In the genomic region with DNA sequence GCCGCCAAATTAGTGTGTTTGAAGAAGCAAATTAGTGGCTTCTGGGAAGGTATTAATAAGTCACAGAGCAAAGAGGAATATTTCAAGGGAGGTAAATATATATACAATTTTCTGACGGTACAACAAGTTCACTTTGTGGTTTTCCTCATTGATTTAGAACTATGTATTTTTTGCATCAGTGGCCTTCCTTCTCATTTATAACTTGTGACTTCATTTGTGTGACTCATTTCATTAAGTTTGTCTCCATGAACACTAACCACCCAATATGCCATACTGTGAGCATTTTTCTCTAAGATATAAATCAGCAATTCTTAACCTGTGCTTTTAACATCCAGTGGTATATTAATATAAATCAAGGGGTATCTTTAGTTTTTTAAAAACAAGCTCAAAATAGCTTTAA, we compare ENCODE assay signal across 26 cellular contexts. TPM values are rescaled to one million over a fixed set of nuclear protein-coding genes. Genes with fewer than 3 reads are reported as not detected.
A peak's percentile ranks its signal among the peaks of the same experiment; 100 is the strongest.
DNase-seq lines count a peak whose midpoint lies in the region; ATAC-seq, FAIRE-seq and TF ChIP-seq lines count a peak whose summit lies in the region.
"Had no signal": no experiment of that assay in that cellular context is flagged by ENCODE, and none has a peak within 500 bp of the region (broad histone marks: within the 10 kb centered on the region; RNA-seq: fewer than 3 reads in every experiment).

No MANE protein-coding gene starts in this region.

- DNase-seq in EL (peak; percentile 5), NCI-H526 treated with DMSO at 0.1 percent for 48 hours (lab: John Stamatoyannopoulos, UW) (peak; percentile 34), bronchial epithelial cell (ENCODE audit: low read depth) (peak; percentile 36), kidney tubule cell (ENCODE audit: low spot score) (peak; percentile 69), superior temporal gyrus (ENCODE audit: extremely low spot score) (no peak)
- DNase-seq: activated CD4-positive, alpha-beta T cell treated with anti-CD3 and anti-CD28 coated beads for 36 hours; activated gamma-delta T cell; activated T-cell treated with anti-CD3 and anti-CD28 coated beads, Interleukin-2, amount 50 U/mL, for 1 hour; AML-193; CD8-positive, alpha-beta memory T cell; colonic mucosa; DMS153; esophagus squamous epithelium; GF-D8; NCI-H1694 treated with DMSO at 0.1 percent for 48 hours; NCI-H69; stimulated activated CD8-positive, alpha-beta memory T cell treated with anti-CD3 and anti-CD28 coated beads, Interleukin-4, amount 100 ng/mL, for 48 hours; upper lobe of left lung had no signal

- H3K27me3 ChIP-seq in bronchial epithelial cell (ENCODE audit: control insufficient read depth, insufficient read depth, low read length) = no peaks in the 10 kb centered on the region
- H3K27me3 ChIP-seq: breast epithelium, colonic mucosa, esophagus squamous epithelium, upper lobe of left lung had no signal

- H3K36me3 ChIP-seq in bronchial epithelial cell (ENCODE audit: control insufficient read depth, insufficient read depth, low read length) = no peaks in the 10 kb centered on the region
- H3K36me3 ChIP-seq: breast epithelium, colonic mucosa, esophagus squamous epithelium, prostate gland, upper lobe of left lung had no signal

- FAIRE-seq in bronchial epithelial cell (lab: Jason Lieb, UNC) = no peak
- FAIRE-seq: A204.1, K562 had no signal

- ATAC-seq in GM18907 (IDR thresholded peaks at IDR 0.05; ENCODE audit: unreplicated experiment) = no peak
- no peak for ATAC-seq in GM19463 (IDR thresholded peaks at IDR 0.05; ENCODE audit: unreplicated experiment)
- ATAC-seq in HG02623 (IDR thresholded peaks at IDR 0.05; ENCODE audit: unreplicated experiment) = no peak
- ATAC-seq: activated CD4-positive, alpha-beta T cell treated with anti-CD3 and anti-CD28 coated beads for 36 hours; K562 had no signal

- no peak overlapping the region for H3K4me3 ChIP-seq in bronchial epithelial cell (ENCODE audit: low read depth, low read length)
- H3K4me3 ChIP-seq: breast epithelium, colonic mucosa, esophagus squamous epithelium, K562, prostate gland, SK-N-MC, upper lobe of left lung had no signal

- TF ChIP-seq CTCF in bronchial epithelial cell (IDR thresholded peaks at IDR 0.05; ENCODE audit: insufficient read depth, low read length, severe bottlenecking) = no peak

RNA-seq across cellular contexts. Expression of gene ARHGAP5, which starts 29.3 kb away (rescaled TPM):
- total RNA-seq in bronchial epithelial cell = 139 and 150 TPM in 2 replicates
